ENCODE assay signal across 8 cellular contexts in the genomic region with DNA sequence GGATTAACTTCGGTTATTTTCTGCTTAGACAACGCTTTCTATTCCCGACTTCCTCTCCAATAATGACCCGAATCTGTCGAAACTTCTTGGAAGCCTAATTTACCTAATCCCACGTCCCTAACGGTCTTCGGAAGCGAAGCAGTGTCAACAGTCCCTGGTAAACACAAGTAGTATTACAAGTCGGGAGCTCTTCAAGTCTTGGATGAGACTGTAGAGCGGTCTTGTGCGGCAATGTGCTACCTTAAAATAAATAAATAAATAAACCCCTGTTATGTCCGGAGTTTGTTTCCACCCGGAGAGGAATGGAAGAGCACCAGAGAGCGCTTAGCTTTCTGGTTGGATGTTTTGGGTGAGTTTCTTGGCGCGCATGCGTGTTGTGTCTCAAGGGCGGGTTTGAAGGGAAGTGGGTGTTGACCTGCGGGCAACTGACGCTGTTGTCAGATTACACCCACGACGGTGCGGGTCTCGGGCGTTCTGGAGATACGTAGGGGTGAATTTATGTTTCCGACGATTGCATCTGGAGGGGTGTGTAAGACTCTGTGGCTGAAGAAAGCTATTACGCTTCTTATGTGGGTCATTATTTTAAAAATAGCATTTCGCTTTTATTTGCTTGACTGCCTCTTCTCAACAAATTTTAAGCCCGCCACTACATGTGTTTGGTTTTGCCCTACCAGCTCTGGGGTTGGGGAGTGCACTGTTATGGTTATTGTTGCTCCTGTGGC. TPM values are rescaled to one million over a fixed set of nuclear protein-coding genes. Genes with fewer than 3 reads are reported as not detected.
DNase-seq lines count a peak whose midpoint lies in the region; ATAC-seq and TF ChIP-seq lines count a peak whose summit lies in the region.

KIAA0586 (plus strand) TSS at position 431 of the 722 bp plus-strand sequence. CDS start 546 bp downstream, outside the sequence.
TIMM9 (minus strand) TSS at position 243 of the 722 bp plus-strand sequence. CDS start 15,586 bp downstream, outside the sequence.

- peaks cover 50% of the 10 kb centered on the region for H3K4me1 Mint-ChIP-seq in CD8-positive, alpha-beta T cell (ENCODE audit: low read depth)

- H3K4me1 ChIP-seq in CD8-positive, alpha-beta T cell (ENCODE audit: insufficient read depth, low read length) = peaks cover 26% of the 10 kb centered on the region
- peaks cover 0 to 3% of the 10 kb centered on the region in 2 donors for H3K4me1 ChIP-seq in lung (ENCODE audit: control insufficient read depth in 2 of 2, insufficient read depth in 2 of 2, low read length in 2 of 2)

- H3K4me3 Mint-ChIP-seq in CD8-positive, alpha-beta T cell = peak within 1 kb of the TSS; percentile 95

- no peak for TF ChIP-seq CTCF in CD8-positive, alpha-beta T cell (IDR thresholded peaks at IDR 0.05)
- TF ChIP-seq CTCF in lung (IDR thresholded peaks at IDR 0.05; ENCODE audit: control extremely low read depth, extremely low read depth) = no peak

- H3K36me3 Mint-ChIP-seq in CD8-positive, alpha-beta T cell = peaks cover 44% of the 10 kb centered on the region

- POLR2A ChIA-PET in CD8-positive, alpha-beta T cell (lab: Charles Lee) = interaction anchor here (0.6 to 2.7 kb wide), 12 partner anchors 10 to 1158 kb away, joined by 3 to 33 read pairs (median 5); partner anchors contain the start of genes ACTR10, AP5M1, ARID4A and EXOC5

- CTCF ChIA-PET in CD8-positive, alpha-beta T cell (lab: Charles Lee) = interaction anchor here (0.6 to 1.1 kb wide), 2 partner anchors 12 to 95 kb away, joined by 3 read pairs; no protein-coding TSS in a partner anchor

- no peaks in the 10 kb centered on the region for H3K9me3 Mint-ChIP-seq in CD8-positive, alpha-beta T cell

- peak; percentile 93 to 98 (median 94) for DNase-seq in CD8-positive, alpha-beta T cell
- DNase-seq in HS-27A (ENCODE audit: low read depth) = peak; percentile 94
- DNase-seq in NK-92 (lab: John Stamatoyannopoulos, UW; ENCODE audit: unreplicated experiment) = peak; percentile 80
- DNase-seq in activated CD8-positive, alpha-beta memory T cell treated with anti-CD3 and anti-CD28 coated beads for 1 hour (ENCODE audit: extremely low read depth in 1 of 2, low read depth in 1 of 2) = peak; percentile 89 to 96
- DNase-seq in effector CD8-positive, alpha-beta T cell (lab: John Stamatoyannopoulos, UW) = peak; percentile 92
- peak; percentile 97 for DNase-seq in lung (ENCODE audit: low spot score)
- DNase-seq in stimulated activated CD4-positive, alpha-beta T cell treated with anti-CD3 and anti-CD28 coated beads, TNF-alpha, amount 100 ng/mL, for 4 hours (ENCODE audit: low read depth in 3 of 3) = peak; percentile 87 to 95 (median 92)

- H3K27me3 ChIP-seq in CD8-positive, alpha-beta T cell (ENCODE audit: insufficient read depth, low read length) = no peaks in the 10 kb centered on the region
- no peaks in the 10 kb centered on the region for H3K27me3 ChIP-seq in lung (ENCODE audit: control insufficient read depth, insufficient read depth)

- H3K36me3 ChIP-seq in CD8-positive, alpha-beta T cell (ENCODE audit: insufficient read depth, low read length) = peaks cover 5% of the 10 kb centered on the region
- peaks cover 2 to 7% of the 10 kb centered on the region in 2 donors for H3K36me3 ChIP-seq in lung (ENCODE audit: control insufficient read depth in 2 of 2, insufficient read depth in 2 of 2, low read length in 2 of 2)

- H3K9me3 ChIP-seq in CD8-positive, alpha-beta T cell (ENCODE audit: low read length) = no peaks in the 10 kb centered on the region
- no peaks in the 10 kb centered on the region for H3K9me3 ChIP-seq in lung (ENCODE audit: control insufficient read depth in 2 of 2, insufficient read depth in 1 of 2, low read length in 1 of 2)

- ATAC-seq in CD8-positive, alpha-beta T cell = peak; percentile 91
- ATAC-seq in GM19467 (IDR thresholded peaks at IDR 0.05; ENCODE audit: unreplicated experiment) (peak; percentile 90), lung (ENCODE audit: insufficient read depth, low FRiP score) (peak; percentile 100)

- no peaks in the 10 kb centered on the region for H3K27me3 Mint-ChIP-seq in CD8-positive, alpha-beta T cell (ENCODE audit: low read depth)

- intact Hi-C loops in CD8-positive, alpha-beta T cell (cut with DNase I, micrococcal nuclease) = loop anchor here (1.0 to 10.0 kb wide), 13 partner anchors 31 to 1159 kb away; partner anchors contain the start of genes ACTR10 (in 2 of the 2), DAAM1 (in 2 of the 2), AP5M1 (in 1 of the 2) and ARID4A (in 1 of the 2)

- H3K4me3 ChIP-seq in CD8-positive, alpha-beta T cell (ENCODE audit: low read depth, low read length) = peak within 1 kb of the TSS; percentile 91
- H3K4me3 ChIP-seq in lung = peak within 1 kb of the TSS; percentile 94

- H3K27ac ChIP-seq in CD8-positive, alpha-beta T cell (ENCODE audit: low read depth, low read length) = peak within 1 kb of the TSS; percentile 96
- H3K27ac ChIP-seq in lung (ENCODE audit: low read depth in 1 of 2, low read length in 1 of 2) = peak within 1 kb of the TSS; percentile 97 to 98

- H3K27ac Mint-ChIP-seq in CD8-positive, alpha-beta T cell = peak within 1 kb of the TSS; percentile 99

- WGBS in lung, 2 donors = 0% methylated on average over 32 of the region's 32 CpGs

RNA-seq across cellular contexts. Expression of gene KIAA0586, which starts in this region (rescaled TPM):
- 10 to 100 TPM; 15.4 to 15.9 TPM for total RNA-seq in CD8-positive, alpha-beta T cell
- total RNA-seq in lung = 10 to 100 TPM; 13.4 to 30.1 TPM
- polyA plus RNA-seq in lung = 1 to 10 TPM; 5.3 to 5.8 TPM

RNA-seq across cellular contexts. Expression of gene TIMM9, which starts in this region (rescaled TPM):
- 10 to 100 TPM; 28.1 to 37.5 TPM for total RNA-seq in CD8-positive, alpha-beta T cell
- total RNA-seq in lung = 10 to 100 TPM; 18.7 to 30.6 TPM
- 10 to 100 TPM; 23.6 to 50.7 TPM for polyA plus RNA-seq in lung

Comparison
In these comparisons a context has a peak if more than half of its experiments do, and no peak if none do; other contexts are left out.
1. Peak in every context shown above with its lines: DNase-seq, ATAC-seq, H3K4me3 ChIP-seq and H3K27ac ChIP-seq.